ENCODE assay signal across 10 cellular contexts in genomic region chr20:13831476-13831875, GRCh38.
"Had no signal": no experiment of that assay in that cellular context is flagged by ENCODE, and none has a peak within 500 bp of the region (broad histone marks: within the 10 kb centered on the region; RNA-seq: fewer than 3 reads in every experiment).

No MANE protein-coding gene starts in this region.

- H3K4me1 ChIP-seq: HAP-1 had no signal

- H2AFZ ChIP-seq: GM23248 had no signal

- H3K4me3 ChIP-seq: GM23248, HAP-1 had no signal

- H3K4me3 Mint-ChIP-seq: HFFc6, IgD-negative memory B cell had no signal

- ATAC-seq: HCT116, HepG2 had no signal

- H3K9me3 Mint-ChIP-seq: HFFc6 had no signal

- DNase-seq: GM23248, GOT3, H7, HFFc6, KBM-7 had no signal

- H3K27ac ChIP-seq: GM23248, HL-60 had no signal

- H3K36me3 ChIP-seq: HAP-1 had no signal

- H3K9me3 ChIP-seq: HAP-1 had no signal

- H3K27ac Mint-ChIP-seq: HFFc6, IgD-negative memory B cell had no signal

- H3K9ac ChIP-seq: GM23248 had no signal

- H3K36me3 Mint-ChIP-seq: IgD-negative memory B cell had no signal

- H3K4me1 Mint-ChIP-seq: IgD-negative memory B cell had no signal
